In the genomic region with DNA sequence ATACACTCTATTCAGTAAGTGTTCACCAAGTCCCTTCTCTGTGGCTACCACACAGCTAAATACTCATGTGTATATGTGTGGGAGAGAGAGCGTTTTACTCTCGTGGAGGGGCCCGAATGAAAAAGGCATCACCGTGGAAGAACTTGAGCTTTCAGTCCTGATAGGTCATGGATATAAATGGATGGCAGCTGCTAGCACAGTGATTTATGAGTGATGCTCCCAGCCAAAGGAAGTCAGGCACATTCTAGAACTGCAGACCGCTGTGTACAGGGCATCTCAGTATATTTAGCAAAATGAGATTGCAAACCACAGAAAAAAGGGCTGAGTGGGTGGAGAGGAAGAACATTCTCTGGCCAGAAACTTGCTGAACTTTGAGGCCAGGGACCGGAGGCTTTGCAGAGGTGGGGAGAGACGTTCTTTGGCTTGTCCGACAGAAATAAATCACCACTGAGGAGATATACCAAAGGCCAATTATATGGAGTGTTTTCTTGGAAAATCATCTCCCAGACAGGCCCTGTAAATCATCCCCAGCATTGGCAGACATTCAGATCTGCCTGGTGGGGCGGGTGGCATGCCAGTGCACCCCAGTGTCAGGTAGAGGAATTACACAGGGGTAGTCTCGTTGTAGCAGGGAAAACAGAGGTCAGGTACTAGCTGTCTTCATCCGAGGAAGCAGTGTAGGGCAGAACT, we compare ENCODE assay signal across 8 cellular contexts.
DNase-seq lines count a peak whose midpoint lies in the region; ATAC-seq and TF ChIP-seq lines count a peak whose summit lies in the region.

No MANE protein-coding gene starts in this region.

- intact Hi-C loops in right lobe of liver (cut with DNase I) = no loop called here

- no peak overlapping the region for H3K4me3 ChIP-seq in astrocyte of the cerebellum (ENCODE audit: low read depth, low read length)
- no peak overlapping the region for H3K4me3 ChIP-seq in right lobe of liver

- DNase-seq in AG09319 (ENCODE audit: extremely low read depth, low read depth) (no peak), NAMALWA (ENCODE audit: low spot score) (peak; percentile 7), astrocyte of the cerebellum (ENCODE audit: low read depth) (peak; percentile 74), right lobe of liver (peak; percentile 51 to 69 (median 65))
- DNase-seq in stimulated activated effector memory CD8-positive, alpha-beta T cell treated with anti-CD3 and anti-CD28 coated beads, Interleukin-12 subunit alpha, Interleukin-12 subunit beta, amount 100 ng/mL, for 72 hours (ENCODE audit: low spot score in 2 of 2) = no peak

- H3K36me3 ChIP-seq in right lobe of liver = no peaks in the 10 kb centered on the region

- WGBS in right lobe of liver (ENCODE audit: insufficient coverage, low coverage, low lambda C conversion rate, missing lambda C conversion rate) = 27% methylated on average over 10 of the region's 11 CpGs

- H3K4me1 Mint-ChIP-seq in stimulated activated effector memory CD8-positive, alpha-beta T cell treated with anti-CD3 and anti-CD28 coated beads, Interleukin-12 subunit alpha, Interleukin-12 subunit beta, amount 100 ng/mL, for 72 hours = no peaks in the 10 kb centered on the region

- TF ChIP-seq POLR2A in right lobe of liver (IDR thresholded peaks at IDR 0.05) = no peak

- in situ Hi-C loops in astrocyte of the cerebellum (cut with HindIII; ENCODE audit: low sequenced_read_pairs) = no loop called here

- no peaks in the 10 kb centered on the region for H3K9me3 ChIP-seq in right lobe of liver

- no peaks in the 10 kb centered on the region for H3K36me3 Mint-ChIP-seq in stimulated activated effector memory CD8-positive, alpha-beta T cell treated with anti-CD3 and anti-CD28 coated beads, Interleukin-12 subunit alpha, Interleukin-12 subunit beta, amount 100 ng/mL, for 72 hours

- H3K4me1 ChIP-seq in right lobe of liver = peaks cover 0 to 6% (median 0%) of the 10 kb centered on the region in 4 donors

- no peaks in the 10 kb centered on the region for H3K27me3 ChIP-seq in right lobe of liver

- TF ChIP-seq CTCF in AG09319 (IDR thresholded peaks at IDR 0.05; ENCODE audit: low read depth, low read length) (peak; percentile 30), astrocyte of the cerebellum (IDR thresholded peaks at IDR 0.05; ENCODE audit: low read depth, low read length, missing control alignments) (peak; percentile 73), right lobe of liver (IDR thresholded peaks at IDR 0.05) (peak; percentile 70 to 84 (median 82))

- no peak overlapping the region for H3K4me3 Mint-ChIP-seq in stimulated activated effector memory CD8-positive, alpha-beta T cell treated with anti-CD3 and anti-CD28 coated beads, Interleukin-12 subunit alpha, Interleukin-12 subunit beta, amount 100 ng/mL, for 72 hours

- no peak overlapping the region for H3K27ac Mint-ChIP-seq in stimulated activated effector memory CD8-positive, alpha-beta T cell treated with anti-CD3 and anti-CD28 coated beads, Interleukin-12 subunit alpha, Interleukin-12 subunit beta, amount 100 ng/mL, for 72 hours

- H3K9me3 Mint-ChIP-seq in stimulated activated effector memory CD8-positive, alpha-beta T cell treated with anti-CD3 and anti-CD28 coated beads, Interleukin-12 subunit alpha, Interleukin-12 subunit beta, amount 100 ng/mL, for 72 hours = peaks cover 8% of the 10 kb centered on the region

- ATAC-seq in GM18868 (IDR thresholded peaks at IDR 0.05; ENCODE audit: unreplicated experiment) (peak; percentile 79), right lobe of liver (peak; percentile 97 to 98 (median 98)), HG03565 (IDR thresholded peaks at IDR 0.05; ENCODE audit: unreplicated experiment) (no peak), HG03439 (IDR thresholded peaks at IDR 0.05; ENCODE audit: unreplicated experiment) (no peak)
- ATAC-seq in stimulated activated effector memory CD8-positive, alpha-beta T cell treated with anti-CD3 and anti-CD28 coated beads, Interleukin-12 subunit alpha, Interleukin-12 subunit beta, amount 100 ng/mL, for 72 hours = no peak

- peak overlapping the region in 1 of 3 donors; percentile 3 for H3K27ac ChIP-seq in right lobe of liver

Comparison
In these comparisons a context has a peak if more than half of its experiments do, and no peak if none do; other contexts are left out.
1. DNase-seq: peak in NAMALWA (single experiment), astrocyte of the cerebellum (single experiment) and right lobe of liver (3 of 3); none in AG09319 (single experiment) and stimulated activated effector memory CD8-positive, alpha-beta T cell treated with anti-CD3 and anti-CD28 coated beads, Interleukin-12 subunit alpha, Interleukin-12 subunit beta, amount 100 ng/mL, for 72 hours (0 of 2).
2. CTCF ChIP-seq: peak in every context shown above with its lines; median percentile 82 in right lobe of liver; 73 in astrocyte of the cerebellum; 30 in AG09319.
3. ATAC-seq: peak in GM18868 (single experiment) and right lobe of liver (4 of 4); none in HG03565 (single experiment), stimulated activated effector memory CD8-positive, alpha-beta T cell treated with anti-CD3 and anti-CD28 coated beads, Interleukin-12 subunit alpha, Interleukin-12 subunit beta, amount 100 ng/mL, for 72 hours (single experiment) and HG03439 (single experiment).